In the genomic region with DNA sequence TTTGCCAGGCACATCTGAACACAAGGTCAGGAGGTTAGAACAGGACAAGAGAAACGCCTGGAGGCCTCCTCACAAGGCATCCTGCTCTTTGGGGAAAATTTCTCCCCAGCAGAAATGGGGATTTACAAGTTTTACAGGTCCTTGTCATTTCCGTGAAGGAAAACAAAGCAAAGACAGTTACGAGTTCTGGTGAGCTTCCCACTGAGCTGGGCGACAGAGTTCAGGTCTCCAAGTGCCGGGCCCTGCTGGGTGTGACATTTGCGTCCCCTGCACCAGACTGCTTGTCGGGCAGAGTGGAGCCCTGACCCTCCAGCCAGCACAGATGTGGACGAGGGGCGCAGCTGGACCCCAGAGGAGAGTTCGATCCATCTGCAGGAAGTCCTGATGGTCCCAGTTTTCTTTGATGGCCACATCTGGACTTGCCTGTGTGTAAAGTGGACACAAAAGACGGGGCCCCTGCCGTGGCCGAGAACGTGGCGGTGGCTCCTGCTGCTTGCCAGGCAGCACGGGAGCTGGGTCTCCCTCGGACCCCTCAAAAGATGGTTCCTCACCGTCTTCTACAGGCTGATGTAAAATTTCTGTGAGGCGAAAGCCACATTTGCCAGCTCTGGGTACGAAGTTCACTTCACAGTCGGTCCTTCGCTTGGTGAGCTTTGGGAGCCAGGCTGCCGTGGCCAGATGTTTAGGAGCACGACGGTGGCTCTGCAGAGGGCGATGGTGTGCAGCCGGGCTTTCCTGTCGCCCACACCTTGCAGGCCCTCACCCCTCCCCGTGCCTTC, we compare ENCODE assay signal across 21 cellular contexts.
"Had no signal": no experiment of that assay in that cellular context is flagged by ENCODE, and none has a peak within 500 bp of the region (broad histone marks: within the 10 kb centered on the region; RNA-seq: fewer than 3 reads in every experiment).

No MANE protein-coding gene starts in this region.

- H3K9me3 Mint-ChIP-seq: activated B cell treated with CpG ODN at 0.5 μM for 24 hours; activated CD4-positive, alpha-beta memory T cell treated with anti-CD3 and anti-CD28 coated beads, Interleukin-2, amount 10 ng/mL, durations not matched to agents 7 days and 5 days; activated naive CD8-positive, alpha-beta T cell treated with anti-CD3 and anti-CD28 coated beads for 36 hours; mesothelial cell of epicardium; nephron; stimulated activated effector memory CD8-positive, alpha-beta T cell treated with anti-CD3 and anti-CD28 coated beads, Interleukin-12 subunit alpha, Interleukin-12 subunit beta, amount 100 ng/mL, for 72 hours; T-helper 2 cell treated with Interferon-gamma antibody and Interleukin-4, amounts not matched to agents 5 μg/mL and 100 μg/mL, for 36 hours had no signal

- H3K27ac Mint-ChIP-seq: activated B cell treated with CpG ODN at 0.5 μM for 24 hours; activated CD4-positive, alpha-beta memory T cell treated with anti-CD3 and anti-CD28 coated beads, Interleukin-2, amount 10 ng/mL, durations not matched to agents 7 days and 5 days; activated CD8-positive, alpha-beta memory T cell treated with anti-CD3 and anti-CD28 coated beads, Interleukin-2, amount 10 ng/mL, durations not matched to agents 7 days and 5 days; activated naive CD8-positive, alpha-beta T cell treated with anti-CD3 and anti-CD28 coated beads for 36 hours; endodermal cell; mesothelial cell of epicardium; nephron; progenitor cell of endocrine pancreas; stimulated activated effector memory CD8-positive, alpha-beta T cell treated with anti-CD3 and anti-CD28 coated beads, Interleukin-12 subunit alpha, Interleukin-12 subunit beta, amount 100 ng/mL, for 72 hours; T-helper 2 cell treated with Interferon-gamma antibody and Interleukin-4, amounts not matched to agents 5 μg/mL and 100 μg/mL, for 36 hours had no signal

- H3K4me3 Mint-ChIP-seq: activated B cell treated with CpG ODN at 0.5 μM for 24 hours; activated CD4-positive, alpha-beta memory T cell treated with anti-CD3 and anti-CD28 coated beads, Interleukin-2, amount 10 ng/mL, durations not matched to agents 7 days and 5 days; activated CD8-positive, alpha-beta memory T cell treated with anti-CD3 and anti-CD28 coated beads, Interleukin-2, amount 10 ng/mL, durations not matched to agents 7 days and 5 days; activated naive CD8-positive, alpha-beta T cell treated with anti-CD3 and anti-CD28 coated beads for 36 hours; endodermal cell; mesothelial cell of epicardium; nephron; stimulated activated effector memory CD8-positive, alpha-beta T cell treated with anti-CD3 and anti-CD28 coated beads, Interleukin-12 subunit alpha, Interleukin-12 subunit beta, amount 100 ng/mL, for 72 hours; T-helper 2 cell treated with Interferon-gamma antibody and Interleukin-4, amounts not matched to agents 5 μg/mL and 100 μg/mL, for 36 hours had no signal

- H3K9me3 ChIP-seq: thyroid gland had no signal

- H3K4me1 ChIP-seq: thyroid gland had no signal

- H3K36me3 Mint-ChIP-seq: activated CD8-positive, alpha-beta memory T cell treated with anti-CD3 and anti-CD28 coated beads, Interleukin-2, amount 10 ng/mL, durations not matched to agents 7 days and 5 days had no signal

- DNase-seq: activated B cell treated with CpG ODN at 0.5 μM for 24 hours; activated CD4-positive, alpha-beta memory T cell treated with anti-CD3 and anti-CD28 coated beads, Interleukin-2, amount 10 ng/mL, durations not matched to agents 7 days and 5 days; activated CD4-positive, alpha-beta T cell treated with anti-CD3 and anti-CD28 coated beads for 4 hours; activated CD8-positive, alpha-beta memory T cell treated with anti-CD3 and anti-CD28 coated beads, Interleukin-2, amount 10 ng/mL, durations not matched to agents 7 days and 5 days; activated naive CD4-positive, alpha-beta T cell; activated naive CD8-positive, alpha-beta T cell treated with anti-CD3 and anti-CD28 coated beads for 36 hours; amniotic stem cell; endodermal cell; foreskin fibroblast; right cardiac atrium; stimulated activated CD4-positive, alpha-beta T cell treated with anti-CD3 and anti-CD28 coated beads, Interleukin-4, amount 100 ng/mL, for 1 hour; thyroid gland had no signal

- H3K4me1 Mint-ChIP-seq: endodermal cell, mesothelial cell of epicardium, nephron had no signal

- H3K27me3 ChIP-seq: hepatocyte, thyroid gland had no signal

- H3K4me3 ChIP-seq: hepatocyte, skin epidermis, thyroid gland had no signal

- ATAC-seq: activated CD8-positive, alpha-beta memory T cell treated with anti-CD3 and anti-CD28 coated beads, Interleukin-2, amount 10 ng/mL, durations not matched to agents 7 days and 5 days; left cardiac atrium; right cardiac atrium; stimulated activated effector memory CD8-positive, alpha-beta T cell treated with anti-CD3 and anti-CD28 coated beads, Interleukin-12 subunit alpha, Interleukin-12 subunit beta, amount 100 ng/mL, for 72 hours had no signal

- H3K27me3 Mint-ChIP-seq: activated B cell treated with CpG ODN at 0.5 μM for 24 hours; activated CD4-positive, alpha-beta memory T cell treated with anti-CD3 and anti-CD28 coated beads, Interleukin-2, amount 10 ng/mL, durations not matched to agents 7 days and 5 days; activated CD8-positive, alpha-beta memory T cell treated with anti-CD3 and anti-CD28 coated beads, Interleukin-2, amount 10 ng/mL, durations not matched to agents 7 days and 5 days; activated naive CD8-positive, alpha-beta T cell treated with anti-CD3 and anti-CD28 coated beads for 36 hours; progenitor cell of endocrine pancreas had no signal

- H3K27ac ChIP-seq: epithelial cell of prostate, hepatocyte, thyroid gland had no signal
